28 cellular contexts compared by ENCODE assay signal in genomic region chr18:48019557-48019956, GRCh38.
"Had no signal": no experiment of that assay in that cellular context is flagged by ENCODE, and none has a peak within 500 bp of the region (broad histone marks: within the 10 kb centered on the region; RNA-seq: fewer than 3 reads in every experiment).

No MANE protein-coding gene starts in this region.

- H3K79me2 ChIP-seq: hepatocyte had no signal

- DNase-seq: activated CD4-positive, alpha-beta memory T cell treated with anti-CD3 and anti-CD28 coated beads, Interleukin-2, amount 10 ng/mL, durations not matched to agents 7 days and 5 days; activated CD4-positive, alpha-beta T cell treated with anti-CD3 and anti-CD28 coated beads, Interleukin-2, amount 10 ng/mL, durations not matched to agents 24 days and 14 days; activated naive CD4-positive, alpha-beta T cell treated with anti-CD3 and anti-CD28 coated beads for 36 hours; activated naive CD8-positive, alpha-beta T cell treated with anti-CD3 and anti-CD28 coated beads, Interleukin-2, amount 10 ng/mL, durations not matched to agents 7 days and 5 days; activated T-cell treated with anti-CD3 and anti-CD28 coated beads, Interleukin-2, amount 50 U/mL, for 24 hours; amniotic stem cell; cerebellar nuclear complex; erythroblast; foreskin melanocyte; immature natural killer cell; kidney glomerular epithelial cell; left ventricle myocardium inferior; midbrain; psoas muscle; spleen; stimulated activated CD4-positive, alpha-beta T cell treated with anti-CD3 and anti-CD28 coated beads, Interleukin-4, amount 100 ng/mL, for 1 hour; stimulated activated naive CD8-positive, alpha-beta T cell treated with anti-CD3 and anti-CD28 coated beads, Interleukin-15, Interleukin-2, amounts not matched to agents 100 U/mL and 50 U/mL, for 24 hours; substantia nigra had no signal

- H3K27me3 ChIP-seq: ovary, right atrium auricular region had no signal

- H3K4me3 Mint-ChIP-seq: activated CD4-positive, alpha-beta memory T cell treated with anti-CD3 and anti-CD28 coated beads, Interleukin-2, amount 10 ng/mL, durations not matched to agents 7 days and 5 days; activated CD4-positive, alpha-beta T cell treated with anti-CD3 and anti-CD28 coated beads, Interleukin-2, amount 10 ng/mL, durations not matched to agents 24 days and 14 days; activated naive CD4-positive, alpha-beta T cell treated with anti-CD3 and anti-CD28 coated beads for 36 hours; activated naive CD8-positive, alpha-beta T cell treated with anti-CD3 and anti-CD28 coated beads, Interleukin-2, amount 10 ng/mL, durations not matched to agents 7 days and 5 days; activated T-cell treated with anti-CD3 and anti-CD28 coated beads, Interleukin-2, amount 50 U/mL, for 24 hours; activated T-helper 17 cell treated with anti-CD3 and anti-CD28 coated beads, Interleukin-2, amount 50 U/mL, for 72 hours; immature natural killer cell; natural killer cell; T-helper 2 cell treated with Interferon-gamma antibody and Interleukin-4, amounts not matched to agents 5 μg/mL and 100 μg/mL, for 36 hours had no signal

- H3K4me3 ChIP-seq: hepatocyte, left ventricle myocardium inferior, ovary, psoas muscle, right atrium auricular region, spleen, tibial artery had no signal

- H3K27ac ChIP-seq: hepatocyte, left ventricle myocardium inferior, neutrophil, ovary, psoas muscle, right atrium auricular region, spleen, tibial artery, VCaP had no signal

- H3K9me3 ChIP-seq: neutrophil, ovary, right atrium auricular region had no signal

- H3K4me1 Mint-ChIP-seq: activated naive CD8-positive, alpha-beta T cell treated with anti-CD3 and anti-CD28 coated beads, Interleukin-2, amount 10 ng/mL, durations not matched to agents 7 days and 5 days; activated T-helper 17 cell treated with anti-CD3 and anti-CD28 coated beads, Interleukin-2, amount 50 U/mL, for 72 hours had no signal

- H3K27ac Mint-ChIP-seq: activated CD4-positive, alpha-beta memory T cell treated with anti-CD3 and anti-CD28 coated beads, Interleukin-2, amount 10 ng/mL, durations not matched to agents 7 days and 5 days; activated CD4-positive, alpha-beta T cell treated with anti-CD3 and anti-CD28 coated beads, Interleukin-2, amount 10 ng/mL, durations not matched to agents 24 days and 14 days; activated naive CD4-positive, alpha-beta T cell treated with anti-CD3 and anti-CD28 coated beads for 36 hours; activated naive CD8-positive, alpha-beta T cell treated with anti-CD3 and anti-CD28 coated beads, Interleukin-2, amount 10 ng/mL, durations not matched to agents 7 days and 5 days; activated T-cell treated with anti-CD3 and anti-CD28 coated beads, Interleukin-2, amount 50 U/mL, for 24 hours; activated T-helper 17 cell treated with anti-CD3 and anti-CD28 coated beads, Interleukin-2, amount 50 U/mL, for 72 hours; natural killer cell; T-helper 2 cell treated with Interferon-gamma antibody and Interleukin-4, amounts not matched to agents 5 μg/mL and 100 μg/mL, for 36 hours had no signal

- H3K4me2 ChIP-seq: hepatocyte had no signal

- H3K9me3 Mint-ChIP-seq: activated CD4-positive, alpha-beta memory T cell treated with anti-CD3 and anti-CD28 coated beads, Interleukin-2, amount 10 ng/mL, durations not matched to agents 7 days and 5 days; activated CD4-positive, alpha-beta T cell treated with anti-CD3 and anti-CD28 coated beads, Interleukin-2, amount 10 ng/mL, durations not matched to agents 24 days and 14 days; T-helper 2 cell treated with Interferon-gamma antibody and Interleukin-4, amounts not matched to agents 5 μg/mL and 100 μg/mL, for 36 hours had no signal

- H2AFZ ChIP-seq: hepatocyte had no signal

- H3K36me3 Mint-ChIP-seq: activated naive CD8-positive, alpha-beta T cell treated with anti-CD3 and anti-CD28 coated beads, Interleukin-2, amount 10 ng/mL, durations not matched to agents 7 days and 5 days; immature natural killer cell; natural killer cell had no signal

- ATAC-seq: activated CD4-positive, CD25-positive, alpha-beta regulatory T cell treated with anti-CD3 and anti-CD28 coated beads, Interleukin-2, amount 50 U/mL, for 24 hours; activated T-helper 17 cell treated with anti-CD3 and anti-CD28 coated beads, Interleukin-2, amount 50 U/mL, for 72 hours; psoas muscle; stimulated activated naive CD8-positive, alpha-beta T cell treated with anti-CD3 and anti-CD28 coated beads, Interleukin-15, Interleukin-2, amounts not matched to agents 100 U/mL and 50 U/mL, for 24 hours had no signal
